Comparison of ENCODE assay signal across 1 cellular context in genomic region chr11:73218106-73218829, GRCh38.
TF ChIP-seq lines count a peak whose summit lies in the region.

Gene P2RY2 (plus strand): TSS chr11:73218281. CDS start chr11:73234160, 15,879 bp downstream.

TF ChIP-seq in HepG2, 621 proteins besides CTCF, POLR2A, EP300 and RAD21 (continued from another document and continues in another):
- TF ChIP-seq AHDC1 (CRISPR knock-in tag; IDR thresholded peaks at IDR 0.05; ENCODE audit: borderline replicate concordance), result no peak
- 0 out of 2 replicates have a peak, but pooled peaks have one; percentile 23 for TF ChIP-seq SOX5 (CRISPR knock-in tag; IDR thresholded peaks at IDR 0.05; ENCODE audit: borderline replicate concordance)
- TF ChIP-seq THAP8 (CRISPR knock-in tag; IDR thresholded peaks at IDR 0.05; ENCODE audit: borderline replicate concordance), result no peak; the same call in 1 of the 2 replicates
- TF ChIP-seq ZNF224 (CRISPR knock-in tag; IDR thresholded peaks at IDR 0.05), result no peak
- peak; percentile 84; the same call in 1 of the 2 replicates for TF ChIP-seq IRF9 (CRISPR knock-in tag; IDR thresholded peaks at IDR 0.05; ENCODE audit: borderline replicate concordance)
- no peak for TF ChIP-seq FOSL2 (CRISPR knock-in tag; IDR thresholded peaks at IDR 0.05)
- TF ChIP-seq HNRNPL (IDR thresholded peaks at IDR 0.05; ENCODE audit: low read depth, low read length), result peak; percentile 61
- TF ChIP-seq KLF12 (CRISPR knock-in tag; IDR thresholded peaks at IDR 0.05; ENCODE audit: borderline replicate concordance), result 0 out of 2 replicates have a peak, but pooled peaks have one; percentile 74
- TF ChIP-seq THAP7 (CRISPR knock-in tag; IDR thresholded peaks at IDR 0.05), result no peak
- TF ChIP-seq ZNF407 (CRISPR knock-in tag; IDR thresholded peaks at IDR 0.05; ENCODE audit: not compliant biosample characterization), result peak; percentile 93
- TF ChIP-seq ZNF687 (CRISPR knock-in tag; IDR thresholded peaks at IDR 0.05), result peak; percentile 94
- TF ChIP-seq ZGPAT (CRISPR knock-in tag; IDR thresholded peaks at IDR 0.05), result peak; percentile 78
- no peak for TF ChIP-seq ADNP (CRISPR knock-in tag; IDR thresholded peaks at IDR 0.05)
- no peak for TF ChIP-seq KDM4B (CRISPR knock-in tag; IDR thresholded peaks at IDR 0.05)
- peak; percentile 64; the same call in 1 of the 2 replicates for TF ChIP-seq BRD4 (CRISPR knock-in tag; IDR thresholded peaks at IDR 0.05)
- TF ChIP-seq NR3C1 (CRISPR knock-in tag; IDR thresholded peaks at IDR 0.05), result no peak
- TF ChIP-seq HNRNPUL1 (IDR thresholded peaks at IDR 0.05; ENCODE audit: low read depth, low read length), result no peak
- peak; percentile 18; the same call in 1 of the 2 replicates for TF ChIP-seq HOXA3 (CRISPR knock-in tag; IDR thresholded peaks at IDR 0.05)
- peak; percentile 55; the same call in 1 of the 2 replicates for TF ChIP-seq SKIL (CRISPR knock-in tag; IDR thresholded peaks at IDR 0.05; ENCODE audit: borderline replicate concordance)
- peak; percentile 45; the same call in 1 of the 2 replicates for TF ChIP-seq SPEN (CRISPR knock-in tag; IDR thresholded peaks at IDR 0.05; ENCODE audit: low read depth)
- TF ChIP-seq MBD4 (IDR thresholded peaks at IDR 0.05; ENCODE audit: borderline replicate concordance, low read length), result no peak
- TF ChIP-seq ZNF770 (CRISPR knock-in tag; IDR thresholded peaks at IDR 0.05), result peak; percentile 21; the same call in 1 of the 2 replicates
